ENCODE assay signal across 19 cellular contexts in the genomic region with DNA sequence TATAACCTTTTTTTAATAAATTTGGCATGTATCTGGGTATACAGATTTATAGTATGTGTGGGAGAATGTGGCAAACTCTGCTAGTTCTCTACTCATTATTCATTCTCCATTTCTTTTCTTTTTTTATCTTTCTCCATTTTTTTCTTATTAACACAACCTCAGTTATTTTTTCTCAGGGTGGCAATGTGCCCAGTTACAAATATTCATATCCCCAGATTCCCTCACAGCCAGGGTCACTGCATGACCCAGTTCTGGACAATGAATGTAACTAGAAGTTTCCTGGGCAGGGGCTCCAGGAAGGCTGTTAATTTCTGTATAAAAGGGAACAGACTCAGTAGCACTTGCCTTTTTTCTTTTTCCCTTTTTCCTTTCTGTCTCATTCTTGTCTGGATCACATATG.
DNase-seq lines count a peak whose midpoint lies in the region; ATAC-seq and TF ChIP-seq lines count a peak whose summit lies in the region.
"Had no signal": no experiment of that assay in that cellular context is flagged by ENCODE, and none has a peak within 500 bp of the region (broad histone marks: within the 10 kb centered on the region; RNA-seq: fewer than 3 reads in every experiment).

No MANE protein-coding gene starts in this region.

- TF ChIP-seq POLR2A in erythroblast (IDR thresholded peaks at IDR 0.05; ENCODE audit: low read length) = no peak

- no peaks in the 10 kb centered on the region for H3K27me3 ChIP-seq in OCI-LY3 (ENCODE audit: low read depth, low read length)
- H3K27me3 ChIP-seq: breast epithelium, dorsolateral prefrontal cortex, gastroesophageal sphincter had no signal

- POLR2A ChIA-PET in activated CD8-positive, alpha-beta T cell treated with anti-CD3 and anti-CD28 coated beads, Interleukin-2, amount 10 ng/mL, durations not matched to agents 7 days and 5 days (lab: Charles Lee) = no interaction called here
- POLR2A ChIA-PET in activated CD8-positive, alpha-beta T cell treated with anti-CD3 and anti-CD28 coated beads for 36 hours (lab: Charles Lee) = interaction anchor here (5.6 kb wide), 1 partner anchor 18 kb away, joined by 25 read pairs; no protein-coding TSS in a partner anchor

- peaks cover 46% of the 10 kb centered on the region for H3K36me3 ChIP-seq in OCI-LY3 (replicated peaks; ENCODE audit: low read depth, low read length)
- H3K36me3 ChIP-seq: breast epithelium, gastroesophageal sphincter, HAP-1 had no signal

- peaks cover 36% of the 10 kb centered on the region for H3K9me3 Mint-ChIP-seq in activated CD8-positive, alpha-beta T cell treated with anti-CD3 and anti-CD28 coated beads, Interleukin-2, amount 10 ng/mL, durations not matched to agents 7 days and 5 days (ENCODE audit: insufficient read depth)
- peaks cover 26% of the 10 kb centered on the region for H3K9me3 Mint-ChIP-seq in activated CD8-positive, alpha-beta T cell treated with anti-CD3 and anti-CD28 coated beads for 36 hours
- H3K9me3 Mint-ChIP-seq in central memory CD8-positive, alpha-beta T cell = no peaks in the 10 kb centered on the region
- peaks cover 6% of the 10 kb centered on the region for H3K9me3 Mint-ChIP-seq in stimulated activated memory B cell treated with anti-CD40 and anti-IgM and Interleukin-4, amounts not matched to agents 10 μg/mL and 1 μg/mL and 100 μg/mL, for 72 hours

- no peak for TF ChIP-seq CTCF in activated CD8-positive, alpha-beta T cell treated with anti-CD3 and anti-CD28 coated beads for 36 hours (IDR thresholded peaks at IDR 0.05)
- no peak for TF ChIP-seq CTCF in OCI-LY3 (IDR thresholded peaks at IDR 0.05; ENCODE audit: low read depth, low read length)

- ATAC-seq in activated CD8-positive, alpha-beta T cell treated with anti-CD3 and anti-CD28 coated beads, Interleukin-2, amount 10 ng/mL, durations not matched to agents 7 days and 5 days = no peak
- no peak for ATAC-seq in activated CD8-positive, alpha-beta T cell treated with anti-CD3 and anti-CD28 coated beads for 36 hours
- no peak for ATAC-seq in central memory CD8-positive, alpha-beta T cell (replicated peaks; ENCODE audit: extremely low read depth, poor library complexity, severe bottlenecking)
- ATAC-seq in stimulated activated memory B cell treated with anti-CD40 and anti-IgM and Interleukin-4, amounts not matched to agents 10 μg/mL and 1 μg/mL and 100 μg/mL, for 72 hours = no peak
- ATAC-seq: gastroesophageal sphincter, WTC11 had no signal

- peaks cover 75% of the 10 kb centered on the region for H3K36me3 Mint-ChIP-seq in activated CD8-positive, alpha-beta T cell treated with anti-CD3 and anti-CD28 coated beads, Interleukin-2, amount 10 ng/mL, durations not matched to agents 7 days and 5 days (ENCODE audit: low read depth)
- peaks cover 40% of the 10 kb centered on the region for H3K36me3 Mint-ChIP-seq in activated CD8-positive, alpha-beta T cell treated with anti-CD3 and anti-CD28 coated beads for 36 hours (ENCODE audit: low read depth)
- peaks cover 1% of the 10 kb centered on the region for H3K36me3 Mint-ChIP-seq in central memory CD8-positive, alpha-beta T cell (ENCODE audit: insufficient read depth)
- peaks cover 33% of the 10 kb centered on the region for H3K36me3 Mint-ChIP-seq in stimulated activated memory B cell treated with anti-CD40 and anti-IgM and Interleukin-4, amounts not matched to agents 10 μg/mL and 1 μg/mL and 100 μg/mL, for 72 hours
- H3K36me3 Mint-ChIP-seq: WTC11 had no signal

- 0 out of 2 replicates have a peak overlapping the region, but pooled peaks have one; percentile 14 for H3K4me3 ChIP-seq in OCI-LY3 (ENCODE audit: low read length)
- H3K4me3 ChIP-seq: breast epithelium, dorsolateral prefrontal cortex, gastroesophageal sphincter, HAP-1 had no signal

- CTCF ChIA-PET in activated CD8-positive, alpha-beta T cell treated with anti-CD3 and anti-CD28 coated beads, Interleukin-2, amount 10 ng/mL, durations not matched to agents 7 days and 5 days (lab: Charles Lee) = no interaction called here
- CTCF ChIA-PET in activated CD8-positive, alpha-beta T cell treated with anti-CD3 and anti-CD28 coated beads for 36 hours (lab: Charles Lee) = no interaction called here

- no peak for DNase-seq in activated CD8-positive, alpha-beta T cell treated with anti-CD3 and anti-CD28 coated beads, Interleukin-2, amount 10 ng/mL, durations not matched to agents 7 days and 5 days
- no peak for DNase-seq in activated CD8-positive, alpha-beta T cell treated with anti-CD3 and anti-CD28 coated beads for 36 hours
- no peak for DNase-seq in central memory CD8-positive, alpha-beta T cell (ENCODE audit: low spot score in 2 of 2)
- DNase-seq in NCI-H1105 (lab: John Stamatoyannopoulos, UW) (no peak), T1000 (lab: John Stamatoyannopoulos, UW) (no peak), erythroblast (lab: John Stamatoyannopoulos, UW) (no peak)
- DNase-seq: dorsolateral prefrontal cortex, NCI-H1436 treated with DMSO at 0.1 percent for 48 hours, NCI-H69, Right ventricle myocardium superior had no signal

- H4K20me1 ChIP-seq in OCI-LY3 (ENCODE audit: insufficient read depth, low read length) = no peaks in the 10 kb centered on the region

- H3K9ac ChIP-seq in OCI-LY3 (ENCODE audit: low read length) = no peak overlapping the region

- H3K4me1 ChIP-seq in OCI-LY3 (ENCODE audit: low read length) = peaks cover 27% of the 10 kb centered on the region
- H3K4me1 ChIP-seq: HAP-1 had no signal

- H3K79me2 ChIP-seq in OCI-LY3 (ENCODE audit: low read length) = no peaks in the 10 kb centered on the region

- H3K9me3 ChIP-seq in OCI-LY3 (ENCODE audit: insufficient read depth, low read length) = peaks cover 20% of the 10 kb centered on the region
- H3K9me3 ChIP-seq: HAP-1 had no signal

- no peaks in the 10 kb centered on the region for H3K27me3 Mint-ChIP-seq in activated CD8-positive, alpha-beta T cell treated with anti-CD3 and anti-CD28 coated beads, Interleukin-2, amount 10 ng/mL, durations not matched to agents 7 days and 5 days (ENCODE audit: low read depth)
- H3K27me3 Mint-ChIP-seq in activated CD8-positive, alpha-beta T cell treated with anti-CD3 and anti-CD28 coated beads for 36 hours = no peaks in the 10 kb centered on the region
- H3K27me3 Mint-ChIP-seq in central memory CD8-positive, alpha-beta T cell = no peaks in the 10 kb centered on the region
- H3K27me3 Mint-ChIP-seq in stimulated activated memory B cell treated with anti-CD40 and anti-IgM and Interleukin-4, amounts not matched to agents 10 μg/mL and 1 μg/mL and 100 μg/mL, for 72 hours = no peaks in the 10 kb centered on the region
- H3K27me3 Mint-ChIP-seq: stimulated activated naive CD8-positive, alpha-beta T cell treated with anti-CD3 and anti-CD28 coated beads, Interleukin-15, Interleukin-2, amounts not matched to agents 100 ng/mL and 50 ng/mL, for 24 hours had no signal

- H3K27ac Mint-ChIP-seq in activated CD8-positive, alpha-beta T cell treated with anti-CD3 and anti-CD28 coated beads, Interleukin-2, amount 10 ng/mL, durations not matched to agents 7 days and 5 days = peak overlapping the region; percentile 82
- H3K27ac Mint-ChIP-seq in activated CD8-positive, alpha-beta T cell treated with anti-CD3 and anti-CD28 coated beads for 36 hours = no peak overlapping the region
- H3K27ac Mint-ChIP-seq in central memory CD8-positive, alpha-beta T cell (ENCODE audit: low read depth) = peak overlapping the region; percentile 77
- H3K27ac Mint-ChIP-seq in stimulated activated memory B cell treated with anti-CD40 and anti-IgM and Interleukin-4, amounts not matched to agents 10 μg/mL and 1 μg/mL and 100 μg/mL, for 72 hours = peak overlapping the region; percentile 58
- H3K27ac Mint-ChIP-seq: progenitor cell of endocrine pancreas, WTC11 had no signal

- H3K4me2 ChIP-seq in OCI-LY3 (ENCODE audit: low read length) = peak overlapping the region; percentile 14; the same call in 1 of the 2 replicates

- intact Hi-C loops in activated CD8-positive, alpha-beta T cell treated with anti-CD3 and anti-CD28 coated beads for 36 hours (cut with micrococcal nuclease) = no loop called here

- H3K4me1 Mint-ChIP-seq in activated CD8-positive, alpha-beta T cell treated with anti-CD3 and anti-CD28 coated beads, Interleukin-2, amount 10 ng/mL, durations not matched to agents 7 days and 5 days (ENCODE audit: low read depth) = peaks cover 35% of the 10 kb centered on the region
- H3K4me1 Mint-ChIP-seq in activated CD8-positive, alpha-beta T cell treated with anti-CD3 and anti-CD28 coated beads for 36 hours (ENCODE audit: low read depth) = peaks cover 41% of the 10 kb centered on the region
- H3K4me1 Mint-ChIP-seq in central memory CD8-positive, alpha-beta T cell = peaks cover 25% of the 10 kb centered on the region
- peaks cover 31% of the 10 kb centered on the region for H3K4me1 Mint-ChIP-seq in stimulated activated memory B cell treated with anti-CD40 and anti-IgM and Interleukin-4, amounts not matched to agents 10 μg/mL and 1 μg/mL and 100 μg/mL, for 72 hours
- H3K4me1 Mint-ChIP-seq: WTC11 had no signal

- no peak overlapping the region for H3K4me3 Mint-ChIP-seq in activated CD8-positive, alpha-beta T cell treated with anti-CD3 and anti-CD28 coated beads, Interleukin-2, amount 10 ng/mL, durations not matched to agents 7 days and 5 days
- no peak overlapping the region for H3K4me3 Mint-ChIP-seq in activated CD8-positive, alpha-beta T cell treated with anti-CD3 and anti-CD28 coated beads for 36 hours
- peak overlapping the region; percentile 54 for H3K4me3 Mint-ChIP-seq in central memory CD8-positive, alpha-beta T cell
- H3K4me3 Mint-ChIP-seq in stimulated activated memory B cell treated with anti-CD40 and anti-IgM and Interleukin-4, amounts not matched to agents 10 μg/mL and 1 μg/mL and 100 μg/mL, for 72 hours = no peak overlapping the region
- H3K4me3 Mint-ChIP-seq: WTC11 had no signal

- no peak overlapping the region for H2AFZ ChIP-seq in OCI-LY3 (ENCODE audit: low read depth, low read length)

- H3K27ac ChIP-seq in OCI-LY3 (ENCODE audit: low read length) = no peak overlapping the region
- H3K27ac ChIP-seq: breast epithelium, C4-2B, dorsolateral prefrontal cortex, gastroesophageal sphincter had no signal
